3 cellular contexts compared by ENCODE assay signal in the genomic region with DNA sequence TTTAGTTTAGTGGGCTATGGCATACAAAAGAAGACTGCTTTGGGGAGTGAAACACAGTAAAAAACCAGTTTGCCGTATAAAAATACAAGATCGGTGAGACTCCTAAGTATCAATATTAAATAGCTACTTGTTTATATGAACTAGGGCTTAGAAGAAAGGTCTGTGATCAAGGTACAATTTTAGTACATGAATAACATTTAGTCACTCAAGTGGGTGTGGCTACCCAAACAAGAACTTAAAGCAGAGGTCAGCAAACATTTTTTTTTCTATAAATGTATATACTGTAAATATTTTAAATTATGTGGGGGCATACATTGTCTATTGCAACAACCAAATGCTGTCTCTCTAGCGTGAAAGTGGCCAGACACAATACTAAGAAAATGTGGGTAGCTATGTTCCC.
"Had no signal": no experiment of that assay in that cellular context is flagged by ENCODE, and none has a peak within 500 bp of the region (broad histone marks: within the 10 kb centered on the region; RNA-seq: fewer than 3 reads in every experiment).

No MANE protein-coding gene starts in this region.

- ATAC-seq: GM12878 had no signal

- DNase-seq: GDM1, GF-D8 had no signal

- H3K4me3 ChIP-seq: GM12878 had no signal
